ENCODE assay signal across 2 cellular contexts in genomic region chr11:90134420-90135003, GRCh38.
TF ChIP-seq lines count a peak whose summit lies in the region.

NAALAD2 (plus strand) TSS chr11:90134663; CDS start chr11:90134759, 96 bp downstream.

TF ChIP-seq in HEK293T, 16 proteins besides CTCF, POLR2A, EP300 and RAD21 (continued from another document):
- TF ChIP-seq NFRKB (IDR thresholded peaks at IDR 0.05): no peak
- no peak for TF ChIP-seq HDGF (IDR thresholded peaks at IDR 0.05; ENCODE audit: borderline replicate concordance)

TF ChIP-seq in H1, 55 proteins besides CTCF, POLR2A, EP300 and RAD21 (continued from another document):
- TF ChIP-seq POLR2AphosphoS5 (IDR thresholded peaks at IDR 0.05; ENCODE audit: low read depth, low read length) (peak; percentile 33; the same call in 1 of the 2 replicates), CEBPB (IDR thresholded peaks at IDR 0.05; ENCODE audit: low read depth, low read length) (no peak), KDM5A (IDR thresholded peaks at IDR 0.05; ENCODE audit: low read length) (no peak), PHF8 (conservative IDR thresholded peaks at IDR 0.05; ENCODE audit: low read depth, low read length) (0 out of 2 replicates have a peak, but pooled peaks have one; percentile 48), MAFK (IDR thresholded peaks at IDR 0.05; ENCODE audit: low read depth, low read length) (no peak), ATF2 (IDR thresholded peaks at IDR 0.05; ENCODE audit: low read length) (no peak), TEAD4 (IDR thresholded peaks at IDR 0.05; ENCODE audit: low read depth, low read length) (peak; percentile 50; the same call in 1 of the 2 replicates), JUN (IDR thresholded peaks at IDR 0.05; ENCODE audit: low read depth, low read length) (no peak), TAF7 (optimal IDR thresholded peaks at IDR 0.05; ENCODE audit: borderline replicate concordance, low read depth, low read length) (no peak), ASH2L (IDR thresholded peaks at IDR 0.05; ENCODE audit: low read length) (peak; percentile 77), E2F6 (IDR thresholded peaks at IDR 0.05) (no peak), TBP (IDR thresholded peaks at IDR 0.05; ENCODE audit: low read depth, low read length) (peak; percentile 49; the same call in 1 of the 2 replicates), KDM1A (IDR thresholded peaks at IDR 0.05; ENCODE audit: borderline replicate concordance, low read length) (no peak), BCL11A (IDR thresholded peaks at IDR 0.05; ENCODE audit: low read depth in 2 of 2, low read length in 2 of 2) (no peak), TCF12 (IDR thresholded peaks at IDR 0.05; ENCODE audit: low read depth, low read length) (no peak), CBX5 (IDR thresholded peaks at IDR 0.05; ENCODE audit: low read depth, low read length) (no peak), CTBP2 (IDR thresholded peaks at IDR 0.05; ENCODE audit: borderline replicate concordance, insufficient read depth, insufficient read length, low read length) (no peak), SP1 (IDR thresholded peaks at IDR 0.05; ENCODE audit: low read depth, low read length) (peak; percentile 82), SUZ12 (IDR thresholded peaks at IDR 0.05; ENCODE audit: low read length) (no peak), HDAC2 (IDR thresholded peaks at IDR 0.05; ENCODE audit: borderline replicate concordance in 1 of 2, low read depth in 2 of 2, low read length in 2 of 2) (peak; percentile 17 to 60; a peak in 2 of 4 replicates), ZNF274 (IDR thresholded peaks at IDR 0.05; ENCODE audit: borderline replicate concordance, extremely low read depth, low read length) (no peak), CHD1 (IDR thresholded peaks at IDR 0.05; ENCODE audit: low read depth, low read length) (no peak), GTF2F1 (IDR thresholded peaks at IDR 0.05; ENCODE audit: borderline replicate concordance, low read depth, low read length) (no peak), RFX5 (IDR thresholded peaks at IDR 0.05; ENCODE audit: borderline replicate concordance, low read depth, low read length) (no peak), GABPA (IDR thresholded peaks at IDR 0.05; ENCODE audit: borderline replicate concordance, insufficient read depth, low read length) (no peak), RXRA (IDR thresholded peaks at IDR 0.05; ENCODE audit: insufficient read depth, low read depth, low read length) (no peak), SRF (IDR thresholded peaks at IDR 0.05; ENCODE audit: low read depth, low read length) (0 out of 2 replicates have a peak, but pooled peaks have one; percentile 0), CHD2 (IDR thresholded peaks at IDR 0.05; ENCODE audit: low read length) (peak; percentile 44; the same call in 1 of the 2 replicates), SAP30 (IDR thresholded peaks at IDR 0.05; ENCODE audit: insufficient read depth, insufficient replicate concordance, low read length) (peak; percentile 34), USF2 (IDR thresholded peaks at IDR 0.05; ENCODE audit: low read length) (no peak), EZH2 (IDR thresholded peaks at IDR 0.05; ENCODE audit: low read depth, low read length, severe bottlenecking) (no peak), FOSL1 (IDR thresholded peaks at IDR 0.05; ENCODE audit: insufficient read depth, low read depth, low read length) (no peak), MAX (IDR thresholded peaks at IDR 0.05) (peak; percentile 57; the same call in 1 of the 2 replicates), CHD7 (IDR thresholded peaks at IDR 0.05; ENCODE audit: insufficient replicate concordance, low read length) (no peak), POU5F1 (IDR thresholded peaks at IDR 0.05; ENCODE audit: low read depth, low read length) (no peak), ATF3 (IDR thresholded peaks at IDR 0.05; ENCODE audit: insufficient read depth, low read depth, low read length) (no peak), YY1 (IDR thresholded peaks at IDR 0.05; ENCODE audit: low read depth, low read length) (no peak; the same call in 1 of the 2 replicates), TAF1 (IDR thresholded peaks at IDR 0.05; ENCODE audit: low read depth, low read length) (peak; percentile 70), NANOG (IDR thresholded peaks at IDR 0.05; ENCODE audit: insufficient read depth, low read depth, low read length, poor library complexity, severe bottlenecking) (no peak), KDM4A (IDR thresholded peaks at IDR 0.05; ENCODE audit: low read depth, low read length, severe bottlenecking) (no peak), SIN3A (conservative IDR thresholded peaks at IDR 0.05 in 1 of 2, IDR thresholded peaks at IDR 0.05 in 1 of 2; ENCODE audit: low read depth in 1 of 2, low read length in 2 of 2) (no peak), CBX8 (IDR thresholded peaks at IDR 0.05; ENCODE audit: borderline replicate concordance, low read depth, low read length) (no peak), NRF1 (IDR thresholded peaks at IDR 0.05; ENCODE audit: low read depth, low read length) (no peak), EGR1 (IDR thresholded peaks at IDR 0.05; ENCODE audit: borderline replicate concordance, low read depth, low read length) (0 out of 2 replicates have a peak, but pooled peaks have one; percentile 20)
TF ChIP-seq in H1: peak in this region for 14.
